28 cellular contexts compared by ENCODE assay signal in genomic region chr22:17140022-17140421, GRCh38. TPM values are rescaled to one million over a fixed set of nuclear protein-coding genes. Genes with fewer than 3 reads are reported as not detected.
"Had no signal": no experiment of that assay in that cellular context is flagged by ENCODE, and none has a peak within 500 bp of the region (broad histone marks: within the 10 kb centered on the region; RNA-seq: fewer than 3 reads in every experiment).

No MANE protein-coding gene starts in this region.

- H3K4me1 ChIP-seq: breast epithelium, colonic mucosa, gastroesophageal sphincter, sigmoid colon, testis, transverse colon had no signal

- H3K4me3 Mint-ChIP-seq: activated CD4-positive, alpha-beta memory T cell treated with anti-CD3 and anti-CD28 coated beads, Interleukin-2, amount 10 ng/mL, durations not matched to agents 7 days and 5 days; activated CD4-positive, alpha-beta T cell treated with anti-CD3 and anti-CD28 coated beads, Interleukin-2, amount 10 ng/mL, durations not matched to agents 24 days and 14 days; activated naive CD4-positive, alpha-beta T cell treated with anti-CD3 and anti-CD28 coated beads, Interleukin-2, amount 10 ng/mL, durations not matched to agents 7 days and 5 days; activated naive CD8-positive, alpha-beta T cell treated with anti-CD3 and anti-CD28 coated beads, Interleukin-2, amount 50 U/mL, for 24 hours; activated T-cell treated with anti-CD3 and anti-CD28 coated beads, Interleukin-2, amount 50 U/mL, for 24 hours; nephron had no signal

- H3K27me3 Mint-ChIP-seq: activated CD4-positive, alpha-beta memory T cell treated with anti-CD3 and anti-CD28 coated beads, Interleukin-2, amount 10 ng/mL, durations not matched to agents 7 days and 5 days; activated CD4-positive, alpha-beta T cell treated with anti-CD3 and anti-CD28 coated beads, Interleukin-2, amount 10 ng/mL, durations not matched to agents 24 days and 14 days; activated naive CD4-positive, alpha-beta T cell treated with anti-CD3 and anti-CD28 coated beads, Interleukin-2, amount 10 ng/mL, durations not matched to agents 7 days and 5 days; activated naive CD8-positive, alpha-beta T cell treated with anti-CD3 and anti-CD28 coated beads, Interleukin-2, amount 50 U/mL, for 24 hours; activated T-cell treated with anti-CD3 and anti-CD28 coated beads, Interleukin-2, amount 50 U/mL, for 24 hours had no signal

- H3K9me3 ChIP-seq: breast epithelium, colonic mucosa, gastroesophageal sphincter, mucosa of descending colon, sigmoid colon, testis, transverse colon had no signal

- ATAC-seq: activated naive CD8-positive, alpha-beta T cell treated with anti-CD3 and anti-CD28 coated beads, Interleukin-2, amount 50 U/mL, for 24 hours; gastroesophageal sphincter; left lobe of liver; mucosa of descending colon had no signal

- H3K4me3 ChIP-seq: breast epithelium, colonic mucosa, dorsolateral prefrontal cortex, gastroesophageal sphincter, mucosa of descending colon, sigmoid colon, smooth muscle cell, testis, transverse colon had no signal

- H3K36me3 ChIP-seq: colonic mucosa had no signal

- H3K27ac Mint-ChIP-seq: activated CD4-positive, alpha-beta memory T cell treated with anti-CD3 and anti-CD28 coated beads, Interleukin-2, amount 10 ng/mL, durations not matched to agents 7 days and 5 days; activated CD4-positive, alpha-beta T cell treated with anti-CD3 and anti-CD28 coated beads, Interleukin-2, amount 10 ng/mL, durations not matched to agents 24 days and 14 days; activated naive CD4-positive, alpha-beta T cell treated with anti-CD3 and anti-CD28 coated beads, Interleukin-2, amount 10 ng/mL, durations not matched to agents 7 days and 5 days; activated naive CD8-positive, alpha-beta T cell treated with anti-CD3 and anti-CD28 coated beads, Interleukin-2, amount 50 U/mL, for 24 hours; nephron had no signal

- H3K9me3 Mint-ChIP-seq: activated CD4-positive, alpha-beta memory T cell treated with anti-CD3 and anti-CD28 coated beads, Interleukin-2, amount 10 ng/mL, durations not matched to agents 7 days and 5 days; activated CD4-positive, alpha-beta T cell treated with anti-CD3 and anti-CD28 coated beads, Interleukin-2, amount 10 ng/mL, durations not matched to agents 24 days and 14 days; activated naive CD4-positive, alpha-beta T cell treated with anti-CD3 and anti-CD28 coated beads, Interleukin-2, amount 10 ng/mL, durations not matched to agents 7 days and 5 days; activated naive CD8-positive, alpha-beta T cell treated with anti-CD3 and anti-CD28 coated beads, Interleukin-2, amount 50 U/mL, for 24 hours; activated T-cell treated with anti-CD3 and anti-CD28 coated beads, Interleukin-2, amount 50 U/mL, for 24 hours; nephron had no signal

- DNase-seq: activated CD4-positive, alpha-beta memory T cell treated with anti-CD3 and anti-CD28 coated beads, Interleukin-2, amount 10 ng/mL, durations not matched to agents 7 days and 5 days; activated CD4-positive, alpha-beta T cell treated with anti-CD3 and anti-CD28 coated beads, Interleukin-2, amount 10 ng/mL, durations not matched to agents 24 days and 14 days; activated CD4-positive, CD25-positive, alpha-beta regulatory T cell treated with anti-CD3 and anti-CD28 coated beads, Interleukin-2, amount 50 U/mL, for 72 hours; activated CD8-positive, alpha-beta memory T cell treated with anti-CD3 and anti-CD28 coated beads, Interleukin-2, amount 50 U/mL, for 48 hours; activated gamma-delta T cell; activated naive CD4-positive, alpha-beta T cell treated with anti-CD3 and anti-CD28 coated beads, Interleukin-2, amount 10 ng/mL, durations not matched to agents 7 days and 5 days; activated naive CD8-positive, alpha-beta T cell treated with anti-CD3 and anti-CD28 coated beads, Interleukin-2, amount 50 U/mL, for 24 hours; activated T-cell treated with anti-CD3 and anti-CD28 coated beads, Interleukin-2, amount 50 U/mL, for 24 hours; cerebellar nuclear complex; colonic mucosa; dorsolateral prefrontal cortex; effector memory CD4-positive, alpha-beta T cell; erythroblast; mucosa of descending colon; posterior cingulate gyrus; sigmoid colon; stimulated activated CD4-positive, alpha-beta T cell treated with anti-CD3 and anti-CD28 coated beads, Interleukin-15, amount 100 ng/mL, for 24 hours; stimulated activated CD4-positive, alpha-beta T cell treated with anti-CD3 and anti-CD28 coated beads, Interleukin-2, amount 100 ng/mL, for 24 hours; stimulated activated naive CD4-positive, alpha-beta T cell; T-helper 2 cell; testis; transverse colon had no signal

- H3K27ac ChIP-seq: breast epithelium, colonic mucosa, gastroesophageal sphincter, sigmoid colon, testis, transverse colon had no signal

- H3K27me3 ChIP-seq: breast epithelium, colonic mucosa, dorsolateral prefrontal cortex, gastroesophageal sphincter, sigmoid colon, testis, transverse colon had no signal

- H3K4me1 Mint-ChIP-seq: activated CD4-positive, alpha-beta memory T cell treated with anti-CD3 and anti-CD28 coated beads, Interleukin-2, amount 10 ng/mL, durations not matched to agents 7 days and 5 days; activated CD4-positive, alpha-beta T cell treated with anti-CD3 and anti-CD28 coated beads, Interleukin-2, amount 10 ng/mL, durations not matched to agents 24 days and 14 days; activated naive CD4-positive, alpha-beta T cell treated with anti-CD3 and anti-CD28 coated beads, Interleukin-2, amount 10 ng/mL, durations not matched to agents 7 days and 5 days; activated naive CD8-positive, alpha-beta T cell treated with anti-CD3 and anti-CD28 coated beads, Interleukin-2, amount 50 U/mL, for 24 hours had no signal

RNA-seq across cellular contexts. Expression of gene TMEM121B, which starts 18.9 kb away (rescaled TPM):
- total RNA-seq: activated CD4-positive, alpha-beta memory T cell treated with anti-CD3 and anti-CD28 coated beads, Interleukin-2, amount 10 ng/mL, durations not matched to agents 7 days and 5 days; osteoblast had no signal
